23 cellular contexts compared by ENCODE assay signal in the genomic region with DNA sequence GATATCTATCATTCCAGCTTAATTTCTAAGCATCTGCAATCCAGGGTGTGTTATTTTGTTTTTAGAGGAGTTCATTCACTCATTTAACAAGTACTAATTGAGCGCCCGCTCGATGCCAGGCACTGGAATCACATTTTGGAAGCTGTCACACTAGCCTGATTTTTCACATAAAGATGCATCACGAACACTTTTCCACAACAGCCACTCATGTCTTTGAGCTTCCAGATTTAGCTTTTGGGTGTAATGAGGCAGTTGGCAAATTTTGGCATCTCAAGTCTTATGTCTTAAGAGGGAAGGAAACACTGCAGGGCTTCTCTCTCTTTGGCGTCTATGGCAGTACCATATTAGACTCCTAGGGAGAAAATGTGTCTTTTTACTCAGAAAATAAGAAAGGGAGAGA. TPM values are rescaled to one million over a fixed set of nuclear protein-coding genes. Genes with fewer than 3 reads are reported as not detected.
"Had no signal": no experiment of that assay in that cellular context is flagged by ENCODE, and none has a peak within 500 bp of the region (broad histone marks: within the 10 kb centered on the region; RNA-seq: fewer than 3 reads in every experiment).

No MANE protein-coding gene starts in this region.

- DNase-seq: naive B cell; naive thymus-derived CD8-positive, alpha-beta T cell; nephron progenitor cell; pancreas; retina; right lobe of liver; sigmoid colon; small intestine; stimulated activated CD4-positive, alpha-beta T cell treated with anti-CD3 and anti-CD28 coated beads, Interleukin-12 subunit alpha, Interleukin-12 subunit beta, amount 100 ng/mL, for 4 hours; stimulated activated CD4-positive, alpha-beta T cell treated with anti-CD3 and anti-CD28 coated beads, Interleukin-1b, Interleukin-23, amount 100 ng/mL, for 48 hours; stimulated activated CD4-positive, alpha-beta T cell treated with anti-CD3 and anti-CD28 coated beads, Interleukin-4, amount 100 ng/mL, for 1 hour; stimulated activated CD4-positive, alpha-beta T cell treated with anti-CD3 and anti-CD28 coated beads, Interleukin-4, amount 100 ng/mL, for 4 hours; stimulated activated CD8-positive, alpha-beta memory T cell treated with anti-CD3 and anti-CD28 coated beads, Interleukin-4, amount 100 ng/mL, for 48 hours; stimulated activated naive CD4-positive, alpha-beta T cell; stimulated activated naive CD8-positive, alpha-beta T cell treated with anti-CD3 and anti-CD28 coated beads, Interleukin-15, amount 100 ng/mL, for 72 hours; stimulated activated naive CD8-positive, alpha-beta T cell treated with anti-CD3 and anti-CD28 coated beads, Interleukin-15, Interleukin-2, amounts not matched to agents 100 U/mL and 50 U/mL, for 24 hours; substantia nigra; thyroid gland; trophoblast cell; upper lobe of left lung had no signal

- H3K36me3 Mint-ChIP-seq: naive B cell; naive thymus-derived CD8-positive, alpha-beta T cell; natural killer cell treated with Interleukin-12 subunit alpha and Interleukin-12 subunit beta and Interleukin-15 and Interleukin-18, amount 100 ng/mL, for 72 hours; stimulated activated memory B cell treated with anti-CD40 and anti-IgM and Interleukin-4, amounts not matched to agents 10 μg/mL and 1 μg/mL and 100 μg/mL, for 72 hours had no signal

- H3K4me1 Mint-ChIP-seq: naive B cell; naive thymus-derived CD8-positive, alpha-beta T cell; nephron progenitor cell; neural crest cell; stimulated activated memory B cell treated with anti-CD40 and anti-IgM and Interleukin-4, amounts not matched to agents 10 μg/mL and 1 μg/mL and 100 μg/mL, for 72 hours; stimulated activated naive CD8-positive, alpha-beta T cell treated with anti-CD3 and anti-CD28 coated beads, Interleukin-15, amount 100 ng/mL, for 72 hours had no signal

- ATAC-seq: naive thymus-derived CD8-positive, alpha-beta T cell; natural killer cell treated with Interleukin-12 subunit alpha and Interleukin-12 subunit beta and Interleukin-15 and Interleukin-18, amount 100 ng/mL, for 72 hours; pancreas; right lobe of liver; stimulated activated memory B cell treated with anti-CD40 and anti-IgM and Interleukin-4, amounts not matched to agents 10 μg/mL and 1 μg/mL and 100 μg/mL, for 72 hours; stimulated activated naive CD8-positive, alpha-beta T cell treated with anti-CD3 and anti-CD28 coated beads, Interleukin-15, amount 100 ng/mL, for 72 hours; stimulated activated naive CD8-positive, alpha-beta T cell treated with anti-CD3 and anti-CD28 coated beads, Interleukin-15, Interleukin-2, amounts not matched to agents 100 U/mL and 50 U/mL, for 24 hours had no signal

- H3K27ac Mint-ChIP-seq: naive B cell; naive thymus-derived CD8-positive, alpha-beta T cell; natural killer cell treated with Interleukin-12 subunit alpha and Interleukin-12 subunit beta and Interleukin-15 and Interleukin-18, amount 100 ng/mL, for 72 hours; nephron progenitor cell; stimulated activated memory B cell treated with anti-CD40 and anti-IgM and Interleukin-4, amounts not matched to agents 10 μg/mL and 1 μg/mL and 100 μg/mL, for 72 hours had no signal

- H3K9me3 Mint-ChIP-seq: naive B cell; naive thymus-derived CD8-positive, alpha-beta T cell; natural killer cell treated with Interleukin-12 subunit alpha and Interleukin-12 subunit beta and Interleukin-15 and Interleukin-18, amount 100 ng/mL, for 72 hours; nephron progenitor cell; neural crest cell; stimulated activated memory B cell treated with anti-CD40 and anti-IgM and Interleukin-4, amounts not matched to agents 10 μg/mL and 1 μg/mL and 100 μg/mL, for 72 hours; stimulated activated naive CD8-positive, alpha-beta T cell treated with anti-CD3 and anti-CD28 coated beads, Interleukin-15, amount 100 ng/mL, for 72 hours had no signal

- H3K4me3 Mint-ChIP-seq: naive B cell; naive thymus-derived CD8-positive, alpha-beta T cell; natural killer cell treated with Interleukin-12 subunit alpha and Interleukin-12 subunit beta and Interleukin-15 and Interleukin-18, amount 100 ng/mL, for 72 hours; nephron progenitor cell; neural crest cell; stimulated activated memory B cell treated with anti-CD40 and anti-IgM and Interleukin-4, amounts not matched to agents 10 μg/mL and 1 μg/mL and 100 μg/mL, for 72 hours; stimulated activated naive CD8-positive, alpha-beta T cell treated with anti-CD3 and anti-CD28 coated beads, Interleukin-15, amount 100 ng/mL, for 72 hours had no signal

RNA-seq across cellular contexts. Expression of gene NRXN3, which starts 14.0 kb away (rescaled TPM):
- total RNA-seq: naive thymus-derived CD8-positive, alpha-beta T cell; natural killer cell treated with Interleukin-12 subunit alpha and Interleukin-12 subunit beta and Interleukin-15 and Interleukin-18, amount 100 ng/mL, for 72 hours had no signal
